Comparison of ENCODE assay signal across 25 cellular contexts in the genomic region with DNA sequence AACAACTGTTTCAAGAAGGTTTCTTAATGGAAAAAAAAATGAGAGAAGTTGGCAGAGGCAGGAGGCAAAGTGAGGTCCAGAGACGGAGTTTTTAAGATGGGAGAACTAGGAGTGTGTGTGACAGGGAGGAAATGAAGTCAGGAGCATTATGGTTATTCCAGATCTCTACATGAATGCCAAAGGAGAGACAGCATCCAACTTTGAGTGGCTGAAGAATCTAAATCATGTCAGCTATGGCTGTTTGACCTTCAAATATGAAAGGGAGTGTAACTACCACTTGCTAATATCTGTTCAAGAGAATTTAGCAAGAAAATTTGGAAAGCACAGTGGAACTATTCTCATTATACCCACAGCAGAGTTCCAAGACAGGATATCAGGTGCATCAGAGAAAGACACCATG.
"Had no signal": no experiment of that assay in that cellular context is flagged by ENCODE, and none has a peak within 500 bp of the region (broad histone marks: within the 10 kb centered on the region; RNA-seq: fewer than 3 reads in every experiment).

No MANE protein-coding gene starts in this region.

- H3K9me3 ChIP-seq: ascending aorta had no signal

- H3K4me1 ChIP-seq: ascending aorta had no signal

- H3K27me3 ChIP-seq: ascending aorta had no signal

- H3K36me3 ChIP-seq: ascending aorta, WERI-Rb-1 had no signal

- H3K27ac ChIP-seq: ascending aorta, WERI-Rb-1 had no signal

- H3K4me3 ChIP-seq: ascending aorta, K562 had no signal

- DNase-seq: activated CD4-positive, alpha-beta memory T cell treated with anti-CD3 and anti-CD28 coated beads, Interleukin-2, amount 10 ng/mL, durations not matched to agents 7 days and 5 days; activated CD4-positive, alpha-beta T cell treated with anti-CD3 and anti-CD28 coated beads for 1 hour; activated CD4-positive, alpha-beta T cell treated with anti-CD3 and anti-CD28 coated beads for 48 hours; activated CD4-positive, CD25-positive, alpha-beta regulatory T cell; activated CD8-positive, alpha-beta memory T cell treated with anti-CD3 and anti-CD28 coated beads for 24 hours; activated CD8-positive, alpha-beta memory T cell treated with anti-CD3 and anti-CD28 coated beads, Interleukin-2, amount 10 ng/mL, durations not matched to agents 7 days and 5 days; activated effector memory CD4-positive, alpha-beta T cell treated with anti-CD3 and anti-CD28 coated beads, Interleukin-2, amount 50 U/mL, for 16 hours; activated naive CD4-positive, alpha-beta T cell; activated naive CD8-positive, alpha-beta T cell treated with anti-CD3 and anti-CD28 coated beads, Interleukin-2, amount 10 ng/mL, durations not matched to agents 7 days and 5 days; activated T-cell treated with anti-CD3 and anti-CD28 coated beads, Interleukin-2, amount 50 U/mL, for 1 hour; activated T-cell treated with anti-CD3 and anti-CD28 coated beads, Interleukin-2, amount 50 U/mL, for 72 hours; amygdala; NCI-H1105 treated with DMSO at 0.1 percent for 48 hours; NCI-H1436 treated with DMSO at 0.1 percent for 48 hours; NCI-H1694 treated with DMSO at 0.1 percent for 48 hours; NCI-H2029; NCI-H345; NCI-H524 treated with DMSO at 0.1 percent for 48 hours; SIG-M5; T1000; WERI-Rb-1 had no signal

- ATAC-seq: activated CD8-positive, alpha-beta memory T cell treated with anti-CD3 and anti-CD28 coated beads, Interleukin-2, amount 10 ng/mL, durations not matched to agents 7 days and 5 days; activated T-cell treated with anti-CD3 and anti-CD28 coated beads, Interleukin-2, amount 50 U/mL, for 72 hours; activated T-helper 17 cell treated with anti-CD3 and anti-CD28 coated beads, Interleukin-2, amount 50 U/mL, for 72 hours; K562; Panc1 had no signal
